1 cellular context compared by ENCODE assay signal in the genomic region with DNA sequence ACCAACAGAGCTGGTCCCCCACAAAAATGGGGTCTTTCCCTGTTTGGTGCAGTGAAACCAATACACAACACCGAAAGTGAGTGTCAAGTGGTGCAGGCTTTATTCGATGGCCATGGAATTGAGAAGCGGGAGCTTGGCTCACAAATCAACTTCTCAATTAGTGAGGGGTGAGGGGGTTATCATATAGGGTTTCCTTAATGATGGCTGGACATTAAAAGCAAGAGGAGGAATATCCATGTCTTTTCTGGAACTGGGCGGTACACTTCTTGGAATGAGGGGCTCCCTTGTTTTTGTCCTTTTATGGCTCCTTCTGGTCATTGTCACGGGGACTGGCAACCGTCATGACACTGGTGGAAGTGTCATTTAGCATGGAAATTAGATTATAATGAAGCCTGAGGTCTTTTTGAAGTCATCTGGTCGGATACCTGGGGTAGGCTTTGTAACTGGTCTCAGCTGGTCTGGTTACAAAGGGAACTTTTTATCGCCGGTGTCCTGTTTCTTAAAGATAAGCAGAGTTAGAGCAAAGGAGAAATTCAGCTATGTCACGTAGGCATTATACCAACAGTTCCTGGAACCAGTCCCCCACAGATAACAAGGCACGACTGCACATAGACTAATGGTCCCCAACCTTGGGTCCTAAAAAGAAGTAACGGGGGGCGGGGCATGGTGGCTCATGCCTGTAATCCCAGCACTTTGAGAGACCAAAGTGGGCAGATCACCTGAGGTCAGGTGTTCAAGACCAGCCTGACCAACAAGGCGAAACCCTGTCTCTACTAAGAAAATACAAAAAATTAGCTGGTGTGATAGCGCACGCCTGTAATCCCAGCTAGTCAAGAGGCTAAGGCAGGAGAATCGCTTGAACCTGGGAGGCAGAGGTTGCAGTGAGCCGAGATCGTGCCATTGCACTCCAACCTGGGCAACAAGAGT.
TF ChIP-seq lines count a peak whose summit lies in the region.

No MANE protein-coding gene starts in this region.

TF ChIP-seq in K562, 482 proteins besides CTCF, POLR2A, EP300 and RAD21 (continued from another document and continues in another):
- TF ChIP-seq, protein P1, sequence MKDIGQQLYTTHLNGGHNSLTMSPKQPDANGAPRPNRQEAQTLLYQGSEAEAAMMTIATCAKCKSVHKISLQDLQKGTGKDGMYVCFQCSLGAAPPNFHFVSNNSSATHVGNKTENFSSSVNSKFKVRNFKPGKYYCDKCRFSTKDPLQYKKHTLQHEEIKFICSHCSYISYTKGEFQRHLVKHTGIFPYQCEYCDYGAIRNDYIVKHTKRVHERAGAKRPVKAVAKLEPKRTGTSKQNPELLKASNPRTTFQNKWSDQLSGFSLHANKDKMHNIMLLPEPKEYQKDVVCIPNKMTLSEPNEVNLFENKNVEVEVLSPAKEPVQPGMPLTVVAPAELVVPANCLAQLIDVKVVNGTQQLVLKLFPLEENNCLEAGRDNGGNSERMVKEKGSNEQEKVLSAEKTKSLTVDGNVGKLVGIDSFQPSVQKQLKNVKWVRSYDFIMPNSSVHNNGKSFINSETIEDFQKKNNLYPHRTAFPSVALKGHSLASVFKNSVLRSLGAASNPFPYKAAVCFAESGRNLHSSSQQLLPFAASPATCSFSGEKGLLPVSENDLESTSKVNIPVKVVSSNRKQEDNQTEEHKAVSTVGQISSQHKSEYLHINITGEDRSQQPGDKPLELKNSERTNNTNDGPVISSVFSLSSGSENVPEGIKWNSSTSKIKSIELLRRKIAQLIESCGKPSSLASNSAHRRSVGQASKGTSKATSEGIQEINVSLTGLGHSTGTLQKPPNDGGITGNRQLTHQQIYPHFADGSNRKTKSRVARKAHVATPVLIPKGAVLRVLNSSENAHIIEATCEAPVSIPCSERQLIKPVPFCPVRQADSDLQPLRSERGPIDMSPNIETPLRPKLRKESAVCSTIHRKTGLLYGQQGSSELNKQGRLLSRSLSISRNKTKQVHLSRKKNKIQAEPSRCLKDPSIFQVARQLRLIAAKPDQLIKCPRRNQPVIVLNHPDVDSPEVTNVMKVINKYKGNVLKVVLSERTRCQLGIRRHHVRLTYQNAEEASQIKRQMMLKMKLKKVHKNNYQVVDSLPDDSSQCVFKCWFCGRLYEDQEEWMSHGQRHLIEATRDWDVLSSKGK (CRISPR knock-in tag; IDR thresholded peaks at IDR 0.05): no peak
- TF ChIP-seq ZNF282 (CRISPR knock-in tag; IDR thresholded peaks at IDR 0.05): no peak
- no peak for TF ChIP-seq NR2C1 (IDR thresholded peaks at IDR 0.05)
- peak; percentile 58 for TF ChIP-seq NR2C1 (tag; IDR thresholded peaks at IDR 0.05)
- peak; percentile 78 for TF ChIP-seq ZNF589 (CRISPR knock-in tag; IDR thresholded peaks at IDR 0.05; ENCODE audit: low read depth)
- peak; percentile 93 for TF ChIP-seq MTA3 (IDR thresholded peaks at IDR 0.05; ENCODE audit: borderline replicate concordance)
- TF ChIP-seq DACH1 (IDR thresholded peaks at IDR 0.05; ENCODE audit: partially characterized antibody): no peak
- no peak for TF ChIP-seq HOXB6 (CRISPR knock-in tag; IDR thresholded peaks at IDR 0.05; ENCODE audit: borderline replicate concordance)
- TF ChIP-seq NBN (IDR thresholded peaks at IDR 0.05; ENCODE audit: low read depth): peak; percentile 95
- peak; percentile 95 to 98 for TF ChIP-seq TRIM24 (IDR thresholded peaks at IDR 0.05)
- TF ChIP-seq SRSF7 (optimal IDR thresholded peaks at IDR 0.05; ENCODE audit: low read depth, low read length): no peak
- TF ChIP-seq, protein P2, sequence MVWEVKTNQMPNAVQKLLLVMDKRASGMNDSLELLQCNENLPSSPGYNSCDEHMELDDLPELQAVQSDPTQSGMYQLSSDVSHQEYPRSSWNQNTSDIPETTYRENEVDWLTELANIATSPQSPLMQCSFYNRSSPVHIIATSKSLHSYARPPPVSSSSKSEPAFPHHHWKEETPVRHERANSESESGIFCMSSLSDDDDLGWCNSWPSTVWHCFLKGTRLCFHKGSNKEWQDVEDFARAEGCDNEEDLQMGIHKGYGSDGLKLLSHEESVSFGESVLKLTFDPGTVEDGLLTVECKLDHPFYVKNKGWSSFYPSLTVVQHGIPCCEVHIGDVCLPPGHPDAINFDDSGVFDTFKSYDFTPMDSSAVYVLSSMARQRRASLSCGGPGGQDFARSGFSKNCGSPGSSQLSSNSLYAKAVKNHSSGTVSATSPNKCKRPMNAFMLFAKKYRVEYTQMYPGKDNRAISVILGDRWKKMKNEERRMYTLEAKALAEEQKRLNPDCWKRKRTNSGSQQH (CRISPR knock-in tag; IDR thresholded peaks at IDR 0.05): peak; percentile 72; the same call in 1 of the 2 replicates
- peak; percentile 33; the same call in 1 of the 2 replicates for TF ChIP-seq BRD4 (IDR thresholded peaks at IDR 0.05)
- TF ChIP-seq NR2C2 (CRISPR knock-in tag; IDR thresholded peaks at IDR 0.05): no peak
- peak; percentile 54 for TF ChIP-seq NR2C2 (tag; IDR thresholded peaks at IDR 0.05)
- TF ChIP-seq, protein P3, sequence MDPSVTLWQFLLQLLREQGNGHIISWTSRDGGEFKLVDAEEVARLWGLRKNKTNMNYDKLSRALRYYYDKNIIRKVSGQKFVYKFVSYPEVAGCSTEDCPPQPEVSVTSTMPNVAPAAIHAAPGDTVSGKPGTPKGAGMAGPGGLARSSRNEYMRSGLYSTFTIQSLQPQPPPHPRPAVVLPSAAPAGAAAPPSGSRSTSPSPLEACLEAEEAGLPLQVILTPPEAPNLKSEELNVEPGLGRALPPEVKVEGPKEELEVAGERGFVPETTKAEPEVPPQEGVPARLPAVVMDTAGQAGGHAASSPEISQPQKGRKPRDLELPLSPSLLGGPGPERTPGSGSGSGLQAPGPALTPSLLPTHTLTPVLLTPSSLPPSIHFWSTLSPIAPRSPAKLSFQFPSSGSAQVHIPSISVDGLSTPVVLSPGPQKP (CRISPR knock-in tag; IDR thresholded peaks at IDR 0.05): no peak
- TF ChIP-seq ZNF197 (CRISPR knock-in tag; IDR thresholded peaks at IDR 0.05; ENCODE audit: low read depth): peak; percentile 77
- 0 out of 2 replicates have a peak, but pooled peaks have one; percentile 47 for TF ChIP-seq ZNF324 (CRISPR knock-in tag; IDR thresholded peaks at IDR 0.05)
- no peak for TF ChIP-seq RBM25 (IDR thresholded peaks at IDR 0.05; ENCODE audit: low read depth, low read length, severe bottlenecking)
- peak; percentile 52 for TF ChIP-seq CHD1 (IDR thresholded peaks at IDR 0.05; ENCODE audit: low read length)
- no peak for TF ChIP-seq RUNX1 (IDR thresholded peaks at IDR 0.05; ENCODE audit: low read depth)
- no peak for TF ChIP-seq HNRNPH1 (optimal IDR thresholded peaks at IDR 0.05; ENCODE audit: low read depth, low read length)
- TF ChIP-seq COPS2 (conservative IDR thresholded peaks at IDR 0.05): no peak
- peak; percentile 33 to 80; a peak in 3 of 4 replicates for TF ChIP-seq RCOR1 (IDR thresholded peaks at IDR 0.05; ENCODE audit: borderline replicate concordance in 1 of 2, low read depth in 2 of 2, low read length in 2 of 2)
- TF ChIP-seq RBM14 (IDR thresholded peaks at IDR 0.05; ENCODE audit: borderline replicate concordance, insufficient read depth, low read depth, low read length): no peak
- TF ChIP-seq EWSR1 (IDR thresholded peaks at IDR 0.05; ENCODE audit: borderline replicate concordance, low read depth, partially characterized antibody): no peak
- TF ChIP-seq, protein P4, sequence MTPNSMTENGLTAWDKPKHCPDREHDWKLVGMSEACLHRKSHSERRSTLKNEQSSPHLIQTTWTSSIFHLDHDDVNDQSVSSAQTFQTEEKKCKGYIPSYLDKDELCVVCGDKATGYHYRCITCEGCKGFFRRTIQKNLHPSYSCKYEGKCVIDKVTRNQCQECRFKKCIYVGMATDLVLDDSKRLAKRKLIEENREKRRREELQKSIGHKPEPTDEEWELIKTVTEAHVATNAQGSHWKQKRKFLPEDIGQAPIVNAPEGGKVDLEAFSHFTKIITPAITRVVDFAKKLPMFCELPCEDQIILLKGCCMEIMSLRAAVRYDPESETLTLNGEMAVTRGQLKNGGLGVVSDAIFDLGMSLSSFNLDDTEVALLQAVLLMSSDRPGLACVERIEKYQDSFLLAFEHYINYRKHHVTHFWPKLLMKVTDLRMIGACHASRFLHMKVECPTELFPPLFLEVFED (CRISPR knock-in tag; conservative IDR thresholded peaks at IDR 0.05): 0 out of 2 replicates have a peak, but pooled peaks have one; percentile 27
- peak; percentile 62; the same call in 1 of the 2 replicates for TF ChIP-seq CREB1 (IDR thresholded peaks at IDR 0.05)
- TF ChIP-seq CREB1 (CRISPR knock-in tag; IDR thresholded peaks at IDR 0.05): peak; percentile 59; the same call in 1 of the 2 replicates
- TF ChIP-seq, protein P5, sequence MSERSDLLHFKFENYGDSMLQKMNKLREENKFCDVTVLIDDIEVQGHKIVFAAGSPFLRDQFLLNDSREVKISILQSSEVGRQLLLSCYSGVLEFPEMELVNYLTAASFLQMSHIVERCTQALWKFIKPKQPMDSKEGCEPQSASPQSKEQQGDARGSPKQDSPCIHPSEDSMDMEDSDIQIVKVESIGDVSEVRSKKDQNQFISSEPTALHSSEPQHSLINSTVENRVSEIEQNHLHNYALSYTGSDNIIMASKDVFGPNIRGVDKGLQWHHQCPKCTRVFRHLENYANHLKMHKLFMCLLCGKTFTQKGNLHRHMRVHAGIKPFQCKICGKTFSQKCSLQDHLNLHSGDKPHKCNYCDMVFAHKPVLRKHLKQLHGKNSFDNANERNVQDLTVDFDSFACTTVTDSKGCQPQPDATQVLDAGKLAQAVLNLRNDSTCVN (CRISPR knock-in tag; IDR thresholded peaks at IDR 0.05): peak; percentile 75; the same call in 1 of the 2 replicates
- TF ChIP-seq, protein P6, sequence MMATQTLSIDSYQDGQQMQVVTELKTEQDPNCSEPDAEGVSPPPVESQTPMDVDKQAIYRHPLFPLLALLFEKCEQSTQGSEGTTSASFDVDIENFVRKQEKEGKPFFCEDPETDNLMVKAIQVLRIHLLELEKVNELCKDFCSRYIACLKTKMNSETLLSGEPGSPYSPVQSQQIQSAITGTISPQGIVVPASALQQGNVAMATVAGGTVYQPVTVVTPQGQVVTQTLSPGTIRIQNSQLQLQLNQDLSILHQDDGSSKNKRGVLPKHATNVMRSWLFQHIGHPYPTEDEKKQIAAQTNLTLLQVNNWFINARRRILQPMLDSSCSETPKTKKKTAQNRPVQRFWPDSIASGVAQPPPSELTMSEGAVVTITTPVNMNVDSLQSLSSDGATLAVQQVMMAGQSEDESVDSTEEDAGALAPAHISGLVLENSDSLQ (IDR thresholded peaks at IDR 0.05): peak; percentile 88
- TF ChIP-seq, protein P7, sequence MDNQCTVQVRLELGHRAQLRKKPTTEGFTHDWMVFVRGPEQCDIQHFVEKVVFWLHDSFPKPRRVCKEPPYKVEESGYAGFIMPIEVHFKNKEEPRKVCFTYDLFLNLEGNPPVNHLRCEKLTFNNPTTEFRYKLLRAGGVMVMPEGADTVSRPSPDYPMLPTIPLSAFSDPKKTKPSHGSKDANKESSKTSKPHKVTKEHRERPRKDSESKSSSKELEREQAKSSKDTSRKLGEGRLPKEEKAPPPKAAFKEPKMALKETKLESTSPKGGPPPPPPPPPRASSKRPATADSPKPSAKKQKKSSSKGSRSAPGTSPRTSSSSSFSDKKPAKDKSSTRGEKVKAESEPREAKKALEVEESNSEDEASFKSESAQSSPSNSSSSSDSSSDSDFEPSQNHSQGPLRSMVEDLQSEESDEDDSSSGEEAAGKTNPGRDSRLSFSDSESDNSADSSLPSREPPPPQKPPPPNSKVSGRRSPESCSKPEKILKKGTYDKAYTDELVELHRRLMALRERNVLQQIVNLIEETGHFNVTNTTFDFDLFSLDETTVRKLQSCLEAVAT (IDR thresholded peaks at IDR 0.05): peak; percentile 89 to 96
- TF ChIP-seq, protein P8, sequence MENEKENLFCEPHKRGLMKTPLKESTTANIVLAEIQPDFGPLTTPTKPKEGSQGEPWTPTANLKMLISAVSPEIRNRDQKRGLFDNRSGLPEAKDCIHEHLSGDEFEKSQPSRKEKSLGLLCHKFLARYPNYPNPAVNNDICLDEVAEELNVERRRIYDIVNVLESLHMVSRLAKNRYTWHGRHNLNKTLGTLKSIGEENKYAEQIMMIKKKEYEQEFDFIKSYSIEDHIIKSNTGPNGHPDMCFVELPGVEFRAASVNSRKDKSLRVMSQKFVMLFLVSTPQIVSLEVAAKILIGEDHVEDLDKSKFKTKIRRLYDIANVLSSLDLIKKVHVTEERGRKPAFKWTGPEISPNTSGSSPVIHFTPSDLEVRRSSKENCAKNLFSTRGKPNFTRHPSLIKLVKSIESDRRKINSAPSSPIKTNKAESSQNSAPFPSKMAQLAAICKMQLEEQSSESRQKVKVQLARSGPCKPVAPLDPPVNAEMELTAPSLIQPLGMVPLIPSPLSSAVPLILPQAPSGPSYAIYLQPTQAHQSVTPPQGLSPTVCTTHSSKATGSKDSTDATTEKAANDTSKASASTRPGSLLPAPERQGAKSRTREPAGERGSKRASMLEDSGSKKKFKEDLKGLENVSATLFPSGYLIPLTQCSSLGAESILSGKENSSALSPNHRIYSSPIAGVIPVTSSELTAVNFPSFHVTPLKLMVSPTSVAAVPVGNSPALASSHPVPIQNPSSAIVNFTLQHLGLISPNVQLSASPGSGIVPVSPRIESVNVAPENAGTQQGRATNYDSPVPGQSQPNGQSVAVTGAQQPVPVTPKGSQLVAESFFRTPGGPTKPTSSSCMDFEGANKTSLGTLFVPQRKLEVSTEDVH (IDR thresholded peaks at IDR 0.05; ENCODE audit: low read depth, partially characterized antibody): peak; percentile 27
- no peak; the same call in 1 of the 2 replicates for TF ChIP-seq MYBL2 (IDR thresholded peaks at IDR 0.05; ENCODE audit: low read depth)
- no peak for TF ChIP-seq MYBL2 (CRISPR knock-in tag; IDR thresholded peaks at IDR 0.05; ENCODE audit: borderline replicate concordance)
- peak; percentile 64 for TF ChIP-seq RAD51 (IDR thresholded peaks at IDR 0.05; ENCODE audit: borderline replicate concordance, low read depth)
- no peak for TF ChIP-seq ZNF347 (CRISPR knock-in tag; IDR thresholded peaks at IDR 0.05; ENCODE audit: low read depth)
- TF ChIP-seq ETV5 (CRISPR knock-in tag; IDR thresholded peaks at IDR 0.05; ENCODE audit: low read depth): 0 out of 2 replicates have a peak, but pooled peaks have one; percentile 50
- peak in 1 of 2 experiments; percentile 14; a peak in 1 of 3 replicates for TF ChIP-seq CBX3 (IDR thresholded peaks at IDR 0.05; ENCODE audit: borderline replicate concordance in 1 of 2, low read length in 2 of 2)
- peak in 1 of 2 experiments; percentile 64; a peak in 2 of 4 replicates for TF ChIP-seq FOXA3 (CRISPR knock-in tag; conservative IDR thresholded peaks at IDR 0.05 in 1 of 2, IDR thresholded peaks at IDR 0.05 in 1 of 2)
- peak; percentile 94 for TF ChIP-seq ZNF316 (IDR thresholded peaks at IDR 0.05)
- TF ChIP-seq, protein P9, sequence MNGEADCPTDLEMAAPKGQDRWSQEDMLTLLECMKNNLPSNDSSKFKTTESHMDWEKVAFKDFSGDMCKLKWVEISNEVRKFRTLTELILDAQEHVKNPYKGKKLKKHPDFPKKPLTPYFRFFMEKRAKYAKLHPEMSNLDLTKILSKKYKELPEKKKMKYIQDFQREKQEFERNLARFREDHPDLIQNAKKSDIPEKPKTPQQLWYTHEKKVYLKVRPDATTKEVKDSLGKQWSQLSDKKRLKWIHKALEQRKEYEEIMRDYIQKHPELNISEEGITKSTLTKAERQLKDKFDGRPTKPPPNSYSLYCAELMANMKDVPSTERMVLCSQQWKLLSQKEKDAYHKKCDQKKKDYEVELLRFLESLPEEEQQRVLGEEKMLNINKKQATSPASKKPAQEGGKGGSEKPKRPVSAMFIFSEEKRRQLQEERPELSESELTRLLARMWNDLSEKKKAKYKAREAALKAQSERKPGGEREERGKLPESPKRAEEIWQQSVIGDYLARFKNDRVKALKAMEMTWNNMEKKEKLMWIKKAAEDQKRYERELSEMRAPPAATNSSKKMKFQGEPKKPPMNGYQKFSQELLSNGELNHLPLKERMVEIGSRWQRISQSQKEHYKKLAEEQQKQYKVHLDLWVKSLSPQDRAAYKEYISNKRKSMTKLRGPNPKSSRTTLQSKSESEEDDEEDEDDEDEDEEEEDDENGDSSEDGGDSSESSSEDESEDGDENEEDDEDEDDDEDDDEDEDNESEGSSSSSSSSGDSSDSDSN (IDR thresholded peaks at IDR 0.05; ENCODE audit: borderline replicate concordance in 1 of 2, low read depth in 2 of 2, low read length in 2 of 2): no peak
- no peak for TF ChIP-seq SETDB1 (IDR thresholded peaks at IDR 0.05; ENCODE audit: low read length)
